In the genomic region with DNA sequence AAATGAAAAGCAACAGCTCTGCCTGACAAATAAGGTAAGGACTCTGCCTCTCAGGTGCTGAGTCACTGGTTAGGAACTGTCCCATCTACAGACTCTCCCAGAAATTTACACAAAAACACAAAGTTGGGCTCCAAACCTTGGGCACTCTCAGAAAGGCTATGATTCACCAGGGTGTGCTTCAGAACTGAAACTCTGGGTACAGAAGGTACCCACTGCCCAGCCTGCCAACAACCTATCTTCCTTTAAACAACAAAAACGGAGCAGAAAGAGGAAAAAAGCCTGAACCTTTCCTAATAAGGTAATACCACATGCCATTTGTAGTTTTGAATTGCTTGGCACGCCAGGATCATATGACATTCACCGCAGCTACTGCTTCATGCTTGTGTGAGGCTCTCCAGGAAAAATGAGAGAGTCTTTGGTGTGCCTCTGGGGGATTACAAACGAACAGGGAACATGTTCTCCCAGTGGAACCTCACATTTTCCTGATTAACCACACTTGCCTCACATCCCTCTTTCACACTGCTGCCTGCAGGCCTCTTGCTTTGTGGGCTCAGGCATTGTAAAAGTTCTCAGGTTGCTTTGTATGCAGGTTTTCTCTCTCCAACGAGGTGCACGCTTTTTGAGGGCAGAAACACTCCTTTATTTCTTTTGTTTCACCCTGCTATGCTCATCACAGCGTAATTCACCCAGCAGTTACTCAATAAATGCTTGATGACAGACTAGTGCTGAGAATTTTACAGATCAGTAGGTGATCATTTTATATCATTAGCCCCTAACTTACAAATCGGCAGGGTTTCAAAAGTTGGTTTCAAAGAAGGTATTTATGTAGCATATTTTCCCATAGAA, we compare ENCODE assay signal across 8 cellular contexts.
A peak's percentile ranks its signal among the peaks of the same experiment; 100 is the strongest.
DNase-seq lines count a peak whose midpoint lies in the region; ATAC-seq and TF ChIP-seq lines count a peak whose summit lies in the region.

No MANE protein-coding gene starts in this region.

- H3K9me3 ChIP-seq in suprapubic skin = no peaks in the 10 kb centered on the region

- ATAC-seq in HG03280 (IDR thresholded peaks at IDR 0.05; ENCODE audit: unreplicated experiment) = no peak
- ATAC-seq in HG03139 (IDR thresholded peaks at IDR 0.05; ENCODE audit: unreplicated experiment) = no peak

- H3K4me3 ChIP-seq in suprapubic skin = peak overlapping the region; percentile 10

- no peak for TF ChIP-seq CTCF in suprapubic skin (IDR thresholded peaks at IDR 0.05)

- H3K4me1 ChIP-seq in suprapubic skin = peaks cover 66% of the 10 kb centered on the region

- H3K27ac ChIP-seq in suprapubic skin = peak overlapping the region; percentile 89

- intact Hi-C loops in posterior cingulate gyrus (cut with DNase I) = no loop called here

- 28% methylated on average over 8 of the region's 8 CpGs for WGBS in suprapubic skin

- no peak for TF ChIP-seq EP300 in suprapubic skin (IDR thresholded peaks at IDR 0.05)

- H3K36me3 ChIP-seq in suprapubic skin = no peaks in the 10 kb centered on the region

- DNase-seq in DMS79 treated with DMSO at 0.1 percent for 48 hours (lab: John Stamatoyannopoulos, UW) (peak; percentile 79), HS-27A (ENCODE audit: low read depth) (peak; percentile 95), astrocyte of the hippocampus (ENCODE audit: low read depth, low spot score) (peak; percentile 94), kidney glomerular epithelial cell (lab: John Stamatoyannopoulos, UW) (peak; percentile 82), suprapubic skin (ENCODE audit: low spot score in 2 of 2) (no peak), posterior cingulate gyrus (no peak)

- no peaks in the 10 kb centered on the region for H3K27me3 ChIP-seq in suprapubic skin

- TF ChIP-seq POLR2A in suprapubic skin (IDR thresholded peaks at IDR 0.05) = no peak

Comparison
In these comparisons a context has a peak if more than half of its experiments do, and no peak if none do; other contexts are left out.
1. DNase-seq: peak in DMS79 treated with DMSO at 0.1 percent for 48 hours (single experiment), HS-27A (single experiment), astrocyte of the hippocampus (single experiment) and kidney glomerular epithelial cell (single experiment); none in suprapubic skin (0 of 2) and posterior cingulate gyrus (0 of 10).